Comparison of ENCODE assay signal across 28 cellular contexts in the genomic region with DNA sequence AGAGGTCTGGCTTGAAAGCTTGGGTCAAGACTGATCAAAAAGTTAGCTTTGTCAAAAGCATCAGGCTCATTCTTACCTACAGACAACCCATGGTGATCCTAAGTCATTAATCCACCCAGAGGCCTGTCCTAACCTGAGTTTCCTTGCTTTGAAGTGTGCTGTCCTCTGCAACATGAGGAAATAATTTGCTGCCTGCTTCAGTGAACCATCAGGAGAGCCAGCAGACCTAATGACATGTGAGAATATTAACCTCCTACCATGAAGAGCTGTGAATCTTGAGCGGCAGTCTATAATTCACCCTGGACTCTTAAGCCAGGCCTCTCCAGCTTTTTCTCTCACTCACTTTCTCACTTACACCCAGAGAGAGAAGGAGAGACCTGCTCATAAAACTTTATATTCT.
"Had no signal": no experiment of that assay in that cellular context is flagged by ENCODE, and none has a peak within 500 bp of the region (broad histone marks: within the 10 kb centered on the region; RNA-seq: fewer than 3 reads in every experiment).

No MANE protein-coding gene starts in this region.

- H3K4me1 ChIP-seq: ascending aorta had no signal

- ATAC-seq: activated CD8-positive, alpha-beta memory T cell treated with anti-CD3 and anti-CD28 coated beads, Interleukin-2, amount 10 ng/mL, durations not matched to agents 7 days and 5 days; activated CD8-positive, alpha-beta T cell treated with anti-CD3 and anti-CD28 coated beads, Interleukin-2, amount 10 ng/mL, durations not matched to agents 7 days and 5 days; activated naive CD8-positive, alpha-beta T cell treated with anti-CD3 and anti-CD28 coated beads, Interleukin-2, amount 50 U/mL, for 24 hours had no signal

- H3K4me3 ChIP-seq: ascending aorta had no signal

- H3K27ac ChIP-seq: ascending aorta, VCaP had no signal

- H3K36me3 ChIP-seq: ascending aorta had no signal

- FAIRE-seq: TTC549 had no signal

- H3K27me3 ChIP-seq: ascending aorta had no signal

- DNase-seq: activated B cell treated with CpG ODN at 0.5 μM for 24 hours; activated CD4-positive, alpha-beta memory T cell treated with anti-CD3 and anti-CD28 coated beads, Interleukin-2, amount 10 ng/mL, durations not matched to agents 7 days and 5 days; activated CD4-positive, alpha-beta T cell treated with anti-CD3 and anti-CD28 coated beads for 4 hours; activated CD4-positive, alpha-beta T cell treated with anti-CD3 and anti-CD28 coated beads, Interleukin-2, amount 10 ng/mL, durations not matched to agents 24 days and 14 days; activated CD4-positive, alpha-beta T cell treated with anti-CD3 and anti-CD28 coated beads, Interleukin-2, amount 50 U/mL, for 1 hour; activated CD4-positive, alpha-beta T cell treated with anti-CD3 and anti-CD28 coated beads, Interleukin-2, amount 50 U/mL, for 4 hours; activated CD4-positive, CD25-positive, alpha-beta regulatory T cell treated with anti-CD3 and anti-CD28 coated beads, Interleukin-2, amount 50 U/mL, for 72 hours; activated CD8-positive, alpha-beta memory T cell treated with anti-CD3 and anti-CD28 coated beads for 24 hours; activated CD8-positive, alpha-beta memory T cell treated with anti-CD3 and anti-CD28 coated beads, Interleukin-2, amount 10 ng/mL, durations not matched to agents 7 days and 5 days; activated CD8-positive, alpha-beta memory T cell treated with anti-CD3 and anti-CD28 coated beads, Interleukin-2, amount 50 U/mL, for 48 hours; activated CD8-positive, alpha-beta T cell treated with anti-CD3 and anti-CD28 coated beads, Interleukin-2, amount 10 ng/mL, durations not matched to agents 7 days and 5 days; activated effector memory CD4-positive, alpha-beta T cell treated with Interleukin-2 at 50 U/mL for 16 hours; activated gamma-delta T cell; activated naive CD4-positive, alpha-beta T cell treated with anti-CD3 and anti-CD28 coated beads, Interleukin-2, amount 10 ng/mL, durations not matched to agents 7 days and 5 days; activated naive CD4-positive, alpha-beta T cell treated with Interleukin-2 at 50 U/mL for 16 hours; activated naive CD8-positive, alpha-beta T cell treated with anti-CD3 and anti-CD28 coated beads, Interleukin-2, amount 10 ng/mL, durations not matched to agents 7 days and 5 days; activated naive CD8-positive, alpha-beta T cell treated with anti-CD3 and anti-CD28 coated beads, Interleukin-2, amount 50 U/mL, for 24 hours; activated T-cell treated with anti-CD3 and anti-CD28 coated beads, Interleukin-2, amount 50 U/mL, for 24 hours; activated T-cell treated with anti-CD3 and anti-CD28 coated beads, Interleukin-2, amount 50 U/mL, for 48 hours; amygdala; anterior cingulate cortex; central memory CD4-positive, alpha-beta T cell; T-helper 1 cell; T-helper 2 cell; T-helper 9 cell had no signal

- H3K9me3 ChIP-seq: ascending aorta had no signal
